Comparison of ENCODE assay signal across 22 cellular contexts in genomic region chr2:162473-163135, GRCh38.
A peak's percentile ranks its signal among the peaks of the same experiment; 100 is the strongest.
DNase-seq lines count a peak whose midpoint lies in the region; ATAC-seq, FAIRE-seq and TF ChIP-seq lines count a peak whose summit lies in the region.
"Had no signal": no experiment of that assay in that cellular context is flagged by ENCODE, and none has a peak within 500 bp of the region (broad histone marks: within the 10 kb centered on the region; RNA-seq: fewer than 3 reads in every experiment).

No MANE protein-coding gene starts in this region.

- H3K18ac ChIP-seq in H1 (ENCODE audit: extremely low read depth, low read length) = no peak overlapping the region

- H3K27me3 Mint-ChIP-seq in endothelial cell (ENCODE audit: unreplicated experiment) = no peaks in the 10 kb centered on the region

- H3K4me1 Mint-ChIP-seq in endothelial cell (ENCODE audit: unreplicated experiment) = no peaks in the 10 kb centered on the region

- TF ChIP-seq EP300 in H1 (IDR thresholded peaks at IDR 0.05; ENCODE audit: borderline replicate concordance in 1 of 2, low read depth in 2 of 2, low read length in 2 of 2) = no peak

- TF ChIP-seq CTCF in Loucy (conservative IDR thresholded peaks at IDR 0.05; ENCODE audit: low read length) (peak; percentile 19; the same call in 1 of the 2 replicates), H1 (IDR thresholded peaks at IDR 0.05; ENCODE audit: control extremely low read depth in 1 of 3, insufficient read depth in 1 of 3, low read depth in 1 of 3, low read length in 3 of 3) (no peak), mucosa of descending colon (IDR thresholded peaks at IDR 0.05) (no peak), endothelial cell (IDR thresholded peaks at IDR 0.05; ENCODE audit: unreplicated experiment) (no peak)

- no peak overlapping the region for H3K9ac ChIP-seq in Loucy (ENCODE audit: low read depth, low read length, poor library complexity, severe bottlenecking)
- no peak overlapping the region for H3K9ac ChIP-seq in H1 (replicated peaks in 1 of 4; ENCODE audit: extremely low read depth in 1 of 4, low read depth in 3 of 4, low read length in 3 of 4)
- H3K9ac ChIP-seq: BLaER1 had no signal

- no peak overlapping the region for H2BK15ac ChIP-seq in H1 (ENCODE audit: low read length)

- no peak overlapping the region for H3K14ac ChIP-seq in H1 (ENCODE audit: insufficient read length)

- no peak overlapping the region for H2BK120ac ChIP-seq in H1 (replicated peaks; ENCODE audit: low read depth, low read length)

- FAIRE-seq in H1 (lab: Jason Lieb, UNC) = no peak
- FAIRE-seq: A204.1, HTR-8/SVneo had no signal

- ATAC-seq in mucosa of descending colon = peak; percentile 99
- ATAC-seq in GM18511 (IDR thresholded peaks at IDR 0.05; ENCODE audit: unreplicated experiment) = no peak
- ATAC-seq: CD8-positive, alpha-beta T cell; SK-N-SH treated with all-trans-retinoic acid at 6 μM for 48 hours had no signal

- no peak overlapping the region for H3K56ac ChIP-seq in H1 (replicated peaks; ENCODE audit: insufficient read length, low read depth, low read length)

- WGBS in H1 (ENCODE audit: extremely low coverage in 1 of 2, insufficient coverage in 1 of 2, insufficient read length in 1 of 2, insufficient replicate concordance in 2 of 2, low coverage in 1 of 2, low lambda C conversion rate in 2 of 2, missing lambda C conversion rate in 1 of 2), 2 experiments = 93% methylated on average over 12 of the region's 12 CpGs; no CpG with 5 or more reads in 1 of the 2 experiments

- no peaks in the 10 kb centered on the region for H3K23me2 ChIP-seq in H1 (ENCODE audit: low read depth, low read length)

- H2BK5ac ChIP-seq in H1 (ENCODE audit: low read depth, low read length) = no peak overlapping the region

- POLR2A ChIA-PET in H1 (lab: Charles Lee; ENCODE audit: partially characterized antibody) = interaction anchor here (1.0 to 1.5 kb wide), 2 partner anchors 10 to 102 kb away, joined by 3 to 4 read pairs; partner anchors contain the start of gene ACP1

- DNase-seq in A172 (ENCODE audit: low spot score) (peak; percentile 27), H1 (ENCODE audit: low read depth in 1 of 2, low spot score in 2 of 2) (no peak), mucosa of descending colon (peak in 2 of 3 donors; percentile 50 to 66), NCI-H345 treated with DMSO at 0.1 percent for 48 hours (lab: John Stamatoyannopoulos, UW; ENCODE audit: unreplicated experiment) (no peak), endothelial cell (ENCODE audit: low spot score) (no peak)
- no peak for DNase-seq in activated CD8-positive, alpha-beta memory T cell treated with anti-CD3 and anti-CD28 coated beads, Interleukin-2, amount 50 U/mL, for 48 hours
- DNase-seq: CD8-positive, alpha-beta T cell; H9; Kasumi-1; MV-4-11; NCI-H1436; NCI-H2029; NCI-H2171; NCI-H510A treated with DMSO at 0.1 percent for 48 hours; SHP77 treated with DMSO at 0.1 percent for 48 hours had no signal

- H3K27me3 ChIP-seq in Loucy (ENCODE audit: insufficient read depth, low read length, poor library complexity, severe bottlenecking) (no peaks in the 10 kb centered on the region), H1 (replicated peaks in 1 of 4; ENCODE audit: control insufficient read depth in 3 of 4, extremely low read depth in 1 of 4, insufficient read depth in 3 of 4, low read length in 3 of 4) (peaks cover 0 to 1% (median 0%) of the 10 kb centered on the region in 4 experiments; a peak in 1 of 7 replicates)
- H3K27me3 ChIP-seq: BLaER1 had no signal

- no peaks in the 10 kb centered on the region for H3K79me1 ChIP-seq in H1 (ENCODE audit: low read depth, low read length)

- H2AK5ac ChIP-seq in H1 (ENCODE audit: low read depth, low read length) = no peak overlapping the region

- no peak for TF ChIP-seq RAD21 in H1 (IDR thresholded peaks at IDR 0.05 in 1 of 2, conservative IDR thresholded peaks at IDR 0.05 in 1 of 2; ENCODE audit: low read depth in 2 of 2, low read length in 2 of 2)

- no peak overlapping the region for H3K4me3 Mint-ChIP-seq in endothelial cell (ENCODE audit: unreplicated experiment)
- H3K4me3 Mint-ChIP-seq: CD8-positive, alpha-beta T cell; H9; IgD-negative memory B cell had no signal

- no peaks in the 10 kb centered on the region for H3K9me3 ChIP-seq in Loucy (ENCODE audit: insufficient read depth, low read depth, low read length)
- H3K9me3 ChIP-seq in H1 (ENCODE audit: insufficient read depth in 2 of 2, low read depth in 1 of 2, low read length in 1 of 2) = no peaks in the 10 kb centered on the region
- no peaks in the 10 kb centered on the region for H3K9me3 ChIP-seq in mucosa of descending colon
- H3K9me3 ChIP-seq: BLaER1 had no signal

- intact Hi-C loops in mucosa of descending colon (cut with DNase I, micrococcal nuclease) = no loop called here

- peak overlapping the region; percentile 45 for H3K4me2 ChIP-seq in Loucy (ENCODE audit: low read depth, low read length, poor library complexity, severe bottlenecking)
- no peak overlapping the region for H3K4me2 ChIP-seq in H1 (ENCODE audit: insufficient read depth in 1 of 2, low read depth in 2 of 2, low read length in 2 of 2)
- H3K4me2 ChIP-seq: BLaER1 had no signal

- no peak overlapping the region for H4K5ac ChIP-seq in H1 (ENCODE audit: insufficient read length, low read depth, low read length)

- no peak overlapping the region for H3K23ac ChIP-seq in H1 (ENCODE audit: insufficient read length)

- H4K20me1 ChIP-seq in Loucy (ENCODE audit: insufficient read depth, low read length, poor library complexity, severe bottlenecking) (no peaks in the 10 kb centered on the region), H1 (replicated peaks in 1 of 2; ENCODE audit: control insufficient read depth in 1 of 2, insufficient read depth in 2 of 2, low read length in 2 of 2) (no peaks in the 10 kb centered on the region)
- H4K20me1 ChIP-seq: BLaER1 had no signal

- H3K9me3 Mint-ChIP-seq in endothelial cell (ENCODE audit: unreplicated experiment) = no peaks in the 10 kb centered on the region
- H3K9me3 Mint-ChIP-seq: CD8-positive, alpha-beta T cell had no signal

- H3K79me2 ChIP-seq in Loucy (ENCODE audit: insufficient read depth, low read length) (no peaks in the 10 kb centered on the region), H1 (ENCODE audit: control insufficient read depth in 1 of 2, insufficient read depth in 2 of 2, low read length in 2 of 2) (no peaks in the 10 kb centered on the region)

- no peak overlapping the region for H3K4ac ChIP-seq in H1 (replicated peaks; ENCODE audit: insufficient read length, low read depth, low read length)

- H3K36me3 ChIP-seq in Loucy (ENCODE audit: insufficient read depth, low read length) (no peaks in the 10 kb centered on the region), H1 (ENCODE audit: control insufficient read depth in 2 of 4, insufficient read depth in 4 of 4, low read length in 3 of 4) (no peaks in the 10 kb centered on the region), mucosa of descending colon (ENCODE audit: low read depth) (no peaks in the 10 kb centered on the region)
- H3K36me3 ChIP-seq: BLaER1 had no signal

- no peak overlapping the region for H3K27ac ChIP-seq in H1 (ENCODE audit: low read depth, low read length)
- H3K27ac ChIP-seq: BLaER1 had no signal

- H2BK20ac ChIP-seq in H1 (ENCODE audit: low read length) = no peak overlapping the region

- H3K9me2 ChIP-seq in Loucy (replicated peaks; ENCODE audit: low read depth, low read length) = no peaks in the 10 kb centered on the region

- H3K27ac Mint-ChIP-seq in endothelial cell (ENCODE audit: unreplicated experiment) = no peak overlapping the region
- H3K27ac Mint-ChIP-seq: CD8-positive, alpha-beta T cell; H9; IgD-negative memory B cell had no signal

- no peak overlapping the region for H4K91ac ChIP-seq in H1 (replicated peaks; ENCODE audit: insufficient read length, low read length)

- H2BK12ac ChIP-seq in H1 (ENCODE audit: low read depth, low read length) = peak overlapping the region; percentile 53; the same call in 1 of the 2 replicates

- no peaks in the 10 kb centered on the region for H3K36me3 Mint-ChIP-seq in endothelial cell (ENCODE audit: low read depth, unreplicated experiment)
- H3K36me3 Mint-ChIP-seq: CD8-positive, alpha-beta T cell; IgD-negative memory B cell had no signal

- H3F3A ChIP-seq in Loucy (ENCODE audit: low read depth) = no peaks in the 10 kb centered on the region

- H3K4me1 ChIP-seq in Loucy (ENCODE audit: insufficient read depth, low read length, poor library complexity, severe bottlenecking) (peaks cover 25% of the 10 kb centered on the region), H1 (replicated peaks in 1 of 4; ENCODE audit: control insufficient read depth in 3 of 4, insufficient read depth in 4 of 4, low read length in 3 of 4) (no peaks in the 10 kb centered on the region), mucosa of descending colon (ENCODE audit: low read depth) (no peaks in the 10 kb centered on the region)
- H3K4me1 ChIP-seq: BLaER1 had no signal

- no peak overlapping the region for H4K8ac ChIP-seq in H1 (ENCODE audit: extremely low read depth, insufficient read depth, low read length)

- H2AFZ ChIP-seq in Loucy (ENCODE audit: low read length) (no peak overlapping the region), H1 (ENCODE audit: low read length) (peak overlapping the region; percentile 57; the same call in 1 of the 2 replicates)

- TF ChIP-seq POLR2A in H1 (IDR thresholded peaks at IDR 0.05; ENCODE audit: control extremely low read depth in 1 of 2, low read depth in 2 of 2, low read length in 2 of 2) = no peak

- CTCF ChIA-PET in H1 (lab: Charles Lee; ENCODE audit: partially characterized antibody) = interaction anchor here (0.6 kb wide), 2 partner anchors 67 to 409 kb away, joined by 3 to 4 read pairs; no protein-coding TSS in a partner anchor

- H3K4me3 ChIP-seq in Loucy (ENCODE audit: low read length, poor library complexity, severe bottlenecking) (no peak overlapping the region), H1 (ENCODE audit: extremely low read depth in 1 of 4, insufficient read depth in 2 of 4, low read depth in 3 of 4, low read length in 4 of 4) (no peak overlapping the region), mucosa of descending colon (no peak overlapping the region)
- H3K4me3 ChIP-seq: BLaER1 had no signal

TF ChIP-seq in H1, 55 proteins besides CTCF, POLR2A, EP300 and RAD21:
- TF ChIP-seq TCF12 (IDR thresholded peaks at IDR 0.05; ENCODE audit: low read depth, low read length) (no peak), NRF1 (IDR thresholded peaks at IDR 0.05; ENCODE audit: low read depth, low read length) (no peak), JUN (IDR thresholded peaks at IDR 0.05; ENCODE audit: low read depth, low read length) (no peak), CBX8 (IDR thresholded peaks at IDR 0.05; ENCODE audit: borderline replicate concordance, low read depth, low read length) (no peak)

Comparison
In these comparisons a context has a peak if more than half of its experiments do, and no peak if none do; other contexts are left out.
1. DNase-seq: peak in A172 (single experiment) and mucosa of descending colon (2 of 3); none in H1 (0 of 2), NCI-H345 treated with DMSO at 0.1 percent for 48 hours (single experiment), activated CD8-positive, alpha-beta memory T cell treated with anti-CD3 and anti-CD28 coated beads, Interleukin-2, amount 50 U/mL, for 48 hours (single experiment) and endothelial cell (single experiment).